ENCODE assay signal across 19 cellular contexts in the genomic region with DNA sequence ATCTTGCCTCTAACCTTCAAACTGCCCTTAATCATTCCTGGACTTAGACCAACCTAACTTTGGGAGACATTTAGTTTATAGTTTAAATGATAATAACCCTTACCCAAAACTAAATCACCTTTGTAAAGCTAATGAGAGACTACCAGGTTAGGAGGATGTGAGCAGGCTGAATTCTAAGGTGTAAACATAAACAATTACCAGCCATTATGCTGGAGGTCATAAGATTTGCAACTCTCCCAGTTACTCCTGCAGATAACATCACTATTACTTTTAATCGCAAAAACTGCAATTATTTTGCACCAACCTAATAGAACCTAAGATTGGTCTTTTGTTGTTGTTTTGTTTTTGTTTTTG.
DNase-seq lines count a peak whose midpoint lies in the region; ATAC-seq, FAIRE-seq and TF ChIP-seq lines count a peak whose summit lies in the region.
"Had no signal": no experiment of that assay in that cellular context is flagged by ENCODE, and none has a peak within 500 bp of the region (broad histone marks: within the 10 kb centered on the region; RNA-seq: fewer than 3 reads in every experiment).

No MANE protein-coding gene starts in this region.

- H3K4me1 ChIP-seq in DOHH2 (ENCODE audit: control insufficient read depth, low read length): peaks cover 73% of the 10 kb centered on the region
- peaks cover 24% of the 10 kb centered on the region for H3K4me1 ChIP-seq in GM12878 (ENCODE audit: control insufficient read depth, insufficient read depth, low read length)
- H3K4me1 ChIP-seq in mesendoderm (ENCODE audit: control insufficient read depth, low read depth, low read length): peaks cover 9% of the 10 kb centered on the region
- no peaks in the 10 kb centered on the region for H3K4me1 ChIP-seq in HepG2 (ENCODE audit: insufficient read depth, low read length)

- H2BK5ac ChIP-seq in mesendoderm (ENCODE audit: low read length): peak overlapping the region; percentile 2

- DNase-seq in GM12878 (ENCODE audit: low read depth, low spot score) (no peak), mesendoderm (no peak), NCI-H1694 (lab: John Stamatoyannopoulos, UW) (no peak), HepG2 (ENCODE audit: low spot score) (no peak), SW 1271 (lab: John Stamatoyannopoulos, UW) (no peak)
- DNase-seq: CD8-positive, alpha-beta T cell; NCI-H1092; NCI-H2081 treated with DMSO at 0.1 percent for 48 hours; NCI-H446 treated with DMSO at 0.1 percent for 48 hours; NCI-H69 had no signal

- H3K36me3 ChIP-seq in DOHH2 (ENCODE audit: control insufficient read depth, low read length) (peaks cover 57% of the 10 kb centered on the region), GM12878 (ENCODE audit: control insufficient read depth in 2 of 2, insufficient read depth in 2 of 2, low read length in 1 of 2) (no peaks in the 10 kb centered on the region), mesendoderm (ENCODE audit: control insufficient read depth, insufficient read depth, low read length) (no peaks in the 10 kb centered on the region), HepG2 (replicated peaks in 1 of 2; ENCODE audit: control insufficient read depth in 1 of 2, insufficient read depth in 2 of 2, low read length in 2 of 2) (no peaks in the 10 kb centered on the region)
- H3K36me3 ChIP-seq: HAP-1 had no signal

- no peak for FAIRE-seq in GM12878 (lab: Jason Lieb, UNC)
- FAIRE-seq in HepG2 (lab: Jason Lieb, UNC): no peak
- FAIRE-seq: A204.1, D721Med, RCC 7860 had no signal

- WGBS in GM12878 (ENCODE audit: insufficient coverage, insufficient replicate concordance, low lambda C conversion rate, missing lambda C conversion rate): 0% methylated on average over 1 of the region's 1 CpG
- WGBS in mesendoderm (ENCODE audit: extremely low coverage, insufficient coverage, low lambda C conversion rate): no CpG with 5 or more reads among the region's 1 CpG
- 27% methylated on average over 1 of the region's 1 CpG for WGBS in HepG2 (ENCODE audit: low lambda C conversion rate)

- no peak overlapping the region for H2AFZ ChIP-seq in GM12878 (ENCODE audit: control insufficient read depth, low read depth, low read length)
- H2AFZ ChIP-seq in HepG2 (ENCODE audit: low read length): no peak overlapping the region

- peak overlapping the region; percentile 25 to 92 (median 65) for H3K27ac Mint-ChIP-seq in IgD-negative memory B cell
- H3K27ac Mint-ChIP-seq: CD8-positive, alpha-beta T cell had no signal

- peak overlapping the region; percentile 81 for H3K18ac ChIP-seq in mesendoderm (ENCODE audit: low read length)

- H3K4me1 Mint-ChIP-seq in IgD-negative memory B cell: peaks cover 44 to 46% (median 46%) of the 10 kb centered on the region in 3 donors

- RAD21 ChIA-PET in GM12878 (lab: Charles Lee; ENCODE audit: unreplicated experiment): no interaction called here

- POLR2A ChIA-PET in GM12878 (lab: Charles Lee): interaction anchor here (0.8 kb wide), 1 partner anchor 29 kb away, joined by 3 read pairs; no protein-coding TSS in a partner anchor
- POLR2A ChIA-PET in HepG2 (lab: Yijun Ruan, JAX): no interaction called here

- peaks cover 71% of the 10 kb centered on the region for H3K79me2 ChIP-seq in DOHH2 (ENCODE audit: control insufficient read depth, low read length)
- H3K79me2 ChIP-seq in GM12878 (ENCODE audit: control insufficient read depth, insufficient read depth, low read length): no peaks in the 10 kb centered on the region
- H3K79me2 ChIP-seq in mesendoderm (ENCODE audit: control insufficient read depth, insufficient read depth, low read length): no peaks in the 10 kb centered on the region
- H3K79me2 ChIP-seq in HepG2 (ENCODE audit: insufficient read depth, low read length): no peaks in the 10 kb centered on the region

- TF ChIP-seq EP300 in GM12878 (IDR thresholded peaks at IDR 0.05; ENCODE audit: borderline replicate concordance in 1 of 2, control insufficient read depth in 1 of 2, low read depth in 2 of 2, low read length in 2 of 2) (no peak), HepG2 (IDR thresholded peaks at IDR 0.05; ENCODE audit: low read depth in 2 of 2, low read length in 2 of 2) (no peak), HepG2 (CRISPR knock-in tag; IDR thresholded peaks at IDR 0.05; ENCODE audit: borderline replicate concordance) (no peak)

- H4K20me1 ChIP-seq in DOHH2 (ENCODE audit: control insufficient read depth, insufficient read depth, low read depth, low read length) (no peaks in the 10 kb centered on the region), GM12878 (ENCODE audit: control insufficient read depth, insufficient read depth) (no peaks in the 10 kb centered on the region), HepG2 (ENCODE audit: insufficient read depth, low read length) (no peaks in the 10 kb centered on the region)

- CTCF ChIA-PET in GM12878 (lab: Yijun Ruan, JAX): no interaction called here
- CTCF ChIA-PET in HepG2 (lab: Yijun Ruan, JAX; ENCODE audit: low intra/inter-chr PET ratio, low total read pairs): no interaction called here

- H3K4me3 Mint-ChIP-seq in IgD-negative memory B cell: peak overlapping the region; percentile 39 to 88 (median 82)
- H3K4me3 Mint-ChIP-seq: CD8-positive, alpha-beta T cell had no signal

- peak overlapping the region; percentile 83 for H3K4me2 ChIP-seq in DOHH2 (ENCODE audit: low read length)
- peak overlapping the region; percentile 72 for H3K4me2 ChIP-seq in GM12878 (ENCODE audit: control insufficient read depth, insufficient read depth)
- no peak overlapping the region for H3K4me2 ChIP-seq in mesendoderm (ENCODE audit: low read length)
- no peak overlapping the region for H3K4me2 ChIP-seq in HepG2 (ENCODE audit: low read depth, low read length)
- H3K4me2 ChIP-seq: KMS-11 had no signal

- H3K36me3 Mint-ChIP-seq in IgD-negative memory B cell: peaks cover 4% of the 10 kb centered on the region
- H3K36me3 Mint-ChIP-seq: CD8-positive, alpha-beta T cell had no signal

- H2BK120ac ChIP-seq in mesendoderm (ENCODE audit: low read depth, low read length): peak overlapping the region; percentile 61

- H2BK15ac ChIP-seq in mesendoderm (replicated peaks; ENCODE audit: low read depth): peak overlapping the region; percentile 85

- SMC1A ChIA-PET in GM12878 (lab: Charles Lee; ENCODE audit: uncharacterized antibody, unreplicated experiment): interaction anchor here (1.9 to 2.4 kb wide), 2 partner anchors 11 to 27 kb away, joined by 5 to 6 read pairs; no protein-coding TSS in a partner anchor

- no peaks in the 10 kb centered on the region for H3K27me3 ChIP-seq in DOHH2 (ENCODE audit: control insufficient read depth, low read length)
- H3K27me3 ChIP-seq in GM12878 (replicated peaks in 1 of 2; ENCODE audit: control insufficient read depth in 2 of 2, insufficient read depth in 2 of 2, low read length in 1 of 2): no peaks in the 10 kb centered on the region
- no peaks in the 10 kb centered on the region for H3K27me3 ChIP-seq in mesendoderm (ENCODE audit: insufficient read depth, low read length, poor library complexity)
- H3K27me3 ChIP-seq in HepG2 (ENCODE audit: control insufficient read depth in 1 of 2, insufficient read depth in 2 of 2, low read length in 2 of 2): peaks cover 0 to 4% of the 10 kb centered on the region in 2 experiments; a peak in 2 of 5 replicates

- H3K4ac ChIP-seq in mesendoderm (ENCODE audit: low read depth, low read length): peak overlapping the region; percentile 59

- no peak overlapping the region for H2AK5ac ChIP-seq in mesendoderm (ENCODE audit: low read length)

- BruUV-seq in GM12878 (replicated peaks; lab: Mats Ljungman, UMichigan) (no TSS peak), HepG2 (replicated peaks; lab: Mats Ljungman, UMichigan) (no TSS peak)

- no peak for TF ChIP-seq CTCF in DOHH2 (IDR thresholded peaks at IDR 0.05; ENCODE audit: low read depth, low read length, poor library complexity, severe bottlenecking)
- TF ChIP-seq CTCF in GM12878 (IDR thresholded peaks at IDR 0.05 in 2 of 3, conservative IDR thresholded peaks at IDR 0.05 in 1 of 3; ENCODE audit: control insufficient read depth in 2 of 3, extremely low read depth in 1 of 3, insufficient read depth in 1 of 3, low read depth in 3 of 3, low read length in 3 of 3): no peak
- no peak for TF ChIP-seq CTCF in HepG2 (CRISPR knock-in tag; IDR thresholded peaks at IDR 0.05)

- H3K23ac ChIP-seq in mesendoderm (ENCODE audit: low read length): no peak overlapping the region

- TF ChIP-seq POLR2A in GM12878 (IDR thresholded peaks at IDR 0.05; ENCODE audit: low read depth, low read length) (no peak), HepG2 (IDR thresholded peaks at IDR 0.05; ENCODE audit: insufficient read depth in 1 of 2, low read depth in 2 of 2, low read length in 2 of 2) (no peak)

- no peaks in the 10 kb centered on the region for H3K9me3 ChIP-seq in DOHH2 (ENCODE audit: control insufficient read depth, insufficient read depth, low read length)
- no peaks in the 10 kb centered on the region for H3K9me3 ChIP-seq in GM12878 (replicated peaks; ENCODE audit: control insufficient read depth, insufficient read depth, low read length)
- H3K9me3 ChIP-seq in HepG2 (ENCODE audit: low read length): no peaks in the 10 kb centered on the region

- ATAC-seq in GM12878 (no peak), GM18907 (IDR thresholded peaks at IDR 0.05; ENCODE audit: unreplicated experiment) (no peak), HepG2 (no peak)
- ATAC-seq: CD8-positive, alpha-beta T cell; Right ventricle myocardium inferior had no signal

- H3F3A ChIP-seq in DOHH2 (ENCODE audit: control insufficient read depth, insufficient read depth): peaks cover 66% of the 10 kb centered on the region

- intact Hi-C loops in GM12878 (cut with micrococcal nuclease; ENCODE audit: unreplicated experiment): loop anchor here (2.0 kb wide), 1 partner anchor 28 kb away; no protein-coding TSS in a partner anchor
- intact Hi-C loops in HepG2 (cut with micrococcal nuclease; ENCODE audit: unreplicated experiment): no loop called here

- H4K5ac ChIP-seq in mesendoderm (ENCODE audit: low read length): no peak overlapping the region

- H3K79me1 ChIP-seq in mesendoderm (ENCODE audit: low read length): no peaks in the 10 kb centered on the region

- peak overlapping the region; percentile 81 for H3K56ac ChIP-seq in mesendoderm (ENCODE audit: low read length)

- no peak overlapping the region for H3K9ac ChIP-seq in GM12878 (ENCODE audit: control insufficient read depth, insufficient read depth, low read length)
- H3K9ac ChIP-seq in mesendoderm (ENCODE audit: low read length): no peak overlapping the region
- H3K9ac ChIP-seq in HepG2 (ENCODE audit: insufficient read depth, low read depth, low read length): no peak overlapping the region
- H3K9ac ChIP-seq: KMS-11 had no signal

- H3K27me3 Mint-ChIP-seq in IgD-negative memory B cell: peaks cover 3% of the 10 kb centered on the region

- peak overlapping the region; percentile 100 for H3K27ac ChIP-seq in DOHH2 (ENCODE audit: low read depth, low read length)
- H3K27ac ChIP-seq in GM12878 (ENCODE audit: control insufficient read depth, insufficient read depth): no peak overlapping the region
- H3K27ac ChIP-seq in mesendoderm (ENCODE audit: low read depth, low read length): peak overlapping the region; percentile 94
- no peak overlapping the region for H3K27ac ChIP-seq in HepG2 (ENCODE audit: extremely low read length, insufficient read depth, low read length)
- H3K27ac ChIP-seq: KMS-11 had no signal

- no peaks in the 10 kb centered on the region for H3K9me2 ChIP-seq in DOHH2 (replicated peaks; ENCODE audit: control insufficient read depth, low read length)

- H4K8ac ChIP-seq in mesendoderm (ENCODE audit: low read depth, low read length): no peak overlapping the region

- H3K4me3 ChIP-seq in DOHH2 (ENCODE audit: low read length): peak overlapping the region; percentile 99
- H3K4me3 ChIP-seq in GM12878: no peak overlapping the region
- H3K4me3 ChIP-seq in mesendoderm (ENCODE audit: low read length): no peak overlapping the region
- H3K4me3 ChIP-seq in HepG2 (replicated peaks in 1 of 3; ENCODE audit: insufficient read depth in 1 of 3, low read depth in 2 of 3, low read length in 3 of 3): no peak overlapping the region
- H3K4me3 ChIP-seq: HAP-1 had no signal

- in situ Hi-C loops in GM12878 (cut with MboI) (no loop called here), HepG2 (cut with HindIII; ENCODE audit: extremely low pct_ligation_motif_present, low pct_unique_long_range_greater_than_20kb) (no loop called here)

- H3K9me3 Mint-ChIP-seq in IgD-negative memory B cell: peaks cover 0 to 1% (median 0%) of the 10 kb centered on the region in 3 donors
- H3K9me3 Mint-ChIP-seq: CD8-positive, alpha-beta T cell had no signal

- TF ChIP-seq RAD21 in GM12878 (IDR thresholded peaks at IDR 0.05; ENCODE audit: insufficient read depth, low read depth, low read length) (no peak), HepG2 (CRISPR knock-in tag; IDR thresholded peaks at IDR 0.05) (no peak)

Comparison
In these comparisons a context has a peak if more than half of its experiments do, and no peak if none do; other contexts are left out.
1. H3K27ac ChIP-seq: peak in DOHH2 (single experiment) and mesendoderm (single experiment); none in GM12878 (single experiment) and HepG2 (single experiment).
2. H3K4me2 ChIP-seq: peak in DOHH2 (single experiment) and GM12878 (single experiment); none in mesendoderm (single experiment) and HepG2 (single experiment).